Comparison of ENCODE assay signal across 1 cellular context in the genomic region with DNA sequence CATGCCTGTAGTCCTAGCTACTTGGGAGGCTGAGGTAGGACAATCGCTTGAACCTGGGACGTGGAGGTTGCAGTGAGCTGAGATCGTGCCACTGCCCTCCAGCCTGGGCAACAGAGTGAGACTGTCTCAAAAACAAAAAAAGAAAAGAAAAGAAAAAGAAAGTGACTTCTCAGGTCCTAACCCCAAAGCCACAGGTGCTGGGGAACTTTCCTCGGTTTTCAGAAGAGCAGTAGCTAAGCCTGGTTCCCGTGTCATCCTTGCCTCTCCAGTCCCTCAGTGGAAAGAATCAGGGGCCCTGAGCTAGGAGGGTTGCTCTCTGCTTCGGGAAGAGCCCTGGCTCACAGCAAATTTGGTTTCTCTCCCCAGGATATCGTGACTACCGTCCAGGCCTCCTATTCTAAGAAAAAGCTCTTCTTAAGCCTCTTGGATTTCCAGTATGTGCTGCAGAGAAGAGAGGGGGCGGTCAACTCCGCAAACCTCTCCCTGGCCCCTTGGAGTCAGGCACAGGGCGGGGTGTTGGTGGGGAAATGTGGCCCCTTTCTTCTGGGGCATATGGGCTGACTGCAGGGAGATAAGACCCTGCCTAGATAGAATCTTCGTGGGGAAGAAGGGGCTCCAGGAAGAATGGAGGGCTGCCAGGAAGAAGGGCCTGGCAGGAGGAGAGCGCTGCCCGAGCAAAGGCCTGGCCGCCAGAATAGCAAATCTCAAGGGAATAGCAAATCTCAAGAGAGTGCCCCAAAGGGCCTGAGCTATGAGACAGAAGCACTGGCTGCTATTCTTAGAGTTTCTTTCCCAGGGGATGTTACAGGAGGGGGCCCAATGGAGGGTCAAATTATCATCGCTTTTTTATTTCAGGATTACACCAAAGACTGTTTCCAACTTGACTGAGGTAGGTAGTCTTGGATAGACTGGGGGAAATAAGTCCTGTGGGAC.
TF ChIP-seq lines count a peak whose summit lies in the region.

No MANE protein-coding gene starts in this region.

TF ChIP-seq in GM12878, 131 proteins besides CTCF, POLR2A, EP300 and RAD21 (continues in another document):
- TF ChIP-seq EED (IDR thresholded peaks at IDR 0.05; ENCODE audit: low read depth): no peak; the same call in 1 of the 2 replicates
- TF ChIP-seq FOXK2 (IDR thresholded peaks at IDR 0.05): no peak
- TF ChIP-seq SPI1 (IDR thresholded peaks at IDR 0.05; ENCODE audit: borderline replicate concordance, insufficient read depth, low read depth, low read length): no peak
- TF ChIP-seq LARP7 (IDR thresholded peaks at IDR 0.05): no peak
- no peak for TF ChIP-seq YY1 (IDR thresholded peaks at IDR 0.05; ENCODE audit: low read depth, low read length)
- TF ChIP-seq GABPA (IDR thresholded peaks at IDR 0.05; ENCODE audit: low read depth): no peak
- peak; percentile 79 for TF ChIP-seq RUNX3 (IDR thresholded peaks at IDR 0.05; ENCODE audit: low read length)
- TF ChIP-seq ZNF207 (IDR thresholded peaks at IDR 0.05; ENCODE audit: borderline replicate concordance): no peak
- no peak for TF ChIP-seq KAT2A (conservative IDR thresholded peaks at IDR 0.05; ENCODE audit: control insufficient read depth, low read depth, low read length)
- peak; percentile 58 for TF ChIP-seq RELB (IDR thresholded peaks at IDR 0.05; ENCODE audit: low read depth)
- TF ChIP-seq KDM1A (IDR thresholded peaks at IDR 0.05; ENCODE audit: borderline replicate concordance): no peak
- no peak for TF ChIP-seq MXI1 (IDR thresholded peaks at IDR 0.05; ENCODE audit: low read depth, low read length)
- peak; percentile 96 for TF ChIP-seq YBX1 (IDR thresholded peaks at IDR 0.05)
- TF ChIP-seq ZNF622 (IDR thresholded peaks at IDR 0.05): no peak
- no peak for TF ChIP-seq KLF5 (IDR thresholded peaks at IDR 0.05; ENCODE audit: partially characterized antibody)
- TF ChIP-seq CUX1 (IDR thresholded peaks at IDR 0.05; ENCODE audit: insufficient replicate concordance, low read depth, low read length): peak; percentile 97
- peak; percentile 77 for TF ChIP-seq IKZF1 (conservative IDR thresholded peaks at IDR 0.05)
- no peak for TF ChIP-seq SMARCA5 (IDR thresholded peaks at IDR 0.05)
- TF ChIP-seq HDAC6 (IDR thresholded peaks at IDR 0.05; ENCODE audit: unreplicated experiment): no peak
- TF ChIP-seq POLR2AphosphoS5 (IDR thresholded peaks at IDR 0.05; ENCODE audit: low read length): no peak
- TF ChIP-seq NR2C2 (IDR thresholded peaks at IDR 0.05; ENCODE audit: borderline replicate concordance, control insufficient read depth, insufficient read length, low read depth): no peak
- no peak for TF ChIP-seq CBFB (IDR thresholded peaks at IDR 0.05; ENCODE audit: low read depth)
- no peak; the same call in 1 of the 2 replicates for TF ChIP-seq ATF7 (IDR thresholded peaks at IDR 0.05; ENCODE audit: low read depth)
- TF ChIP-seq HSF1 (IDR thresholded peaks at IDR 0.05; ENCODE audit: low read depth, low read length): no peak
- no peak for TF ChIP-seq TARDBP (IDR thresholded peaks at IDR 0.05; ENCODE audit: borderline replicate concordance)
- TF ChIP-seq EZH2 (IDR thresholded peaks at IDR 0.05; ENCODE audit: borderline replicate concordance, control insufficient read depth, low read depth, low read length): no peak
- no peak for TF ChIP-seq CHD4 (IDR thresholded peaks at IDR 0.05)
- TF ChIP-seq, protein P1, sequence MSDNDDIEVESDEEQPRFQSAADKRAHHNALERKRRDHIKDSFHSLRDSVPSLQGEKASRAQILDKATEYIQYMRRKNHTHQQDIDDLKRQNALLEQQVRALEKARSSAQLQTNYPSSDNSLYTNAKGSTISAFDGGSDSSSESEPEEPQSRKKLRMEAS (IDR thresholded peaks at IDR 0.05; ENCODE audit: low read depth, low read length): no peak
- TF ChIP-seq, protein P2, sequence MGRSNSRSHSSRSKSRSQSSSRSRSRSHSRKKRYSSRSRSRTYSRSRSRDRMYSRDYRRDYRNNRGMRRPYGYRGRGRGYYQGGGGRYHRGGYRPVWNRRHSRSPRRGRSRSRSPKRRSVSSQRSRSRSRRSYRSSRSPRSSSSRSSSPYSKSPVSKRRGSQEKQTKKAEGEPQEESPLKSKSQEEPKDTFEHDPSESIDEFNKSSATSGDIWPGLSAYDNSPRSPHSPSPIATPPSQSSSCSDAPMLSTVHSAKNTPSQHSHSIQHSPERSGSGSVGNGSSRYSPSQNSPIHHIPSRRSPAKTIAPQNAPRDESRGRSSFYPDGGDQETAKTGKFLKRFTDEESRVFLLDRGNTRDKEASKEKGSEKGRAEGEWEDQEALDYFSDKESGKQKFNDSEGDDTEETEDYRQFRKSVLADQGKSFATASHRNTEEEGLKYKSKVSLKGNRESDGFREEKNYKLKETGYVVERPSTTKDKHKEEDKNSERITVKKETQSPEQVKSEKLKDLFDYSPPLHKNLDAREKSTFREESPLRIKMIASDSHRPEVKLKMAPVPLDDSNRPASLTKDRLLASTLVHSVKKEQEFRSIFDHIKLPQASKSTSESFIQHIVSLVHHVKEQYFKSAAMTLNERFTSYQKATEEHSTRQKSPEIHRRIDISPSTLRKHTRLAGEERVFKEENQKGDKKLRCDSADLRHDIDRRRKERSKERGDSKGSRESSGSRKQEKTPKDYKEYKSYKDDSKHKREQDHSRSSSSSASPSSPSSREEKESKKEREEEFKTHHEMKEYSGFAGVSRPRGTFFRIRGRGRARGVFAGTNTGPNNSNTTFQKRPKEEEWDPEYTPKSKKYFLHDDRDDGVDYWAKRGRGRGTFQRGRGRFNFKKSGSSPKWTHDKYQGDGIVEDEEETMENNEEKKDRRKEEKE (IDR thresholded peaks at IDR 0.05): no peak
- no peak for TF ChIP-seq ZNF274 (IDR thresholded peaks at IDR 0.05; ENCODE audit: insufficient read depth, insufficient read length)
- TF ChIP-seq JUNB (IDR thresholded peaks at IDR 0.05): no peak
- no peak for TF ChIP-seq ETV6 (conservative IDR thresholded peaks at IDR 0.05 in 1 of 2, IDR thresholded peaks at IDR 0.05 in 1 of 2; ENCODE audit: borderline replicate concordance in 1 of 2, low read depth in 1 of 2)
- TF ChIP-seq TCF7 (IDR thresholded peaks at IDR 0.05; ENCODE audit: borderline replicate concordance): no peak
- no peak for TF ChIP-seq POU2F2 (IDR thresholded peaks at IDR 0.05; ENCODE audit: borderline replicate concordance, low read depth, low read length)
- TF ChIP-seq ZZZ3 (IDR thresholded peaks at IDR 0.05; ENCODE audit: control insufficient read depth, insufficient read length, low read depth): no peak
- no peak for TF ChIP-seq IRF3 (IDR thresholded peaks at IDR 0.05)
- no peak for TF ChIP-seq FOS (IDR thresholded peaks at IDR 0.05; ENCODE audit: borderline replicate concordance, extremely low read depth, insufficient read length)
- TF ChIP-seq MEF2A (IDR thresholded peaks at IDR 0.05; ENCODE audit: insufficient read depth, low read depth, low read length): no peak
- TF ChIP-seq, protein P3, sequence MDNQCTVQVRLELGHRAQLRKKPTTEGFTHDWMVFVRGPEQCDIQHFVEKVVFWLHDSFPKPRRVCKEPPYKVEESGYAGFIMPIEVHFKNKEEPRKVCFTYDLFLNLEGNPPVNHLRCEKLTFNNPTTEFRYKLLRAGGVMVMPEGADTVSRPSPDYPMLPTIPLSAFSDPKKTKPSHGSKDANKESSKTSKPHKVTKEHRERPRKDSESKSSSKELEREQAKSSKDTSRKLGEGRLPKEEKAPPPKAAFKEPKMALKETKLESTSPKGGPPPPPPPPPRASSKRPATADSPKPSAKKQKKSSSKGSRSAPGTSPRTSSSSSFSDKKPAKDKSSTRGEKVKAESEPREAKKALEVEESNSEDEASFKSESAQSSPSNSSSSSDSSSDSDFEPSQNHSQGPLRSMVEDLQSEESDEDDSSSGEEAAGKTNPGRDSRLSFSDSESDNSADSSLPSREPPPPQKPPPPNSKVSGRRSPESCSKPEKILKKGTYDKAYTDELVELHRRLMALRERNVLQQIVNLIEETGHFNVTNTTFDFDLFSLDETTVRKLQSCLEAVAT (IDR thresholded peaks at IDR 0.05): peak; percentile 44
- TF ChIP-seq, protein P4, sequence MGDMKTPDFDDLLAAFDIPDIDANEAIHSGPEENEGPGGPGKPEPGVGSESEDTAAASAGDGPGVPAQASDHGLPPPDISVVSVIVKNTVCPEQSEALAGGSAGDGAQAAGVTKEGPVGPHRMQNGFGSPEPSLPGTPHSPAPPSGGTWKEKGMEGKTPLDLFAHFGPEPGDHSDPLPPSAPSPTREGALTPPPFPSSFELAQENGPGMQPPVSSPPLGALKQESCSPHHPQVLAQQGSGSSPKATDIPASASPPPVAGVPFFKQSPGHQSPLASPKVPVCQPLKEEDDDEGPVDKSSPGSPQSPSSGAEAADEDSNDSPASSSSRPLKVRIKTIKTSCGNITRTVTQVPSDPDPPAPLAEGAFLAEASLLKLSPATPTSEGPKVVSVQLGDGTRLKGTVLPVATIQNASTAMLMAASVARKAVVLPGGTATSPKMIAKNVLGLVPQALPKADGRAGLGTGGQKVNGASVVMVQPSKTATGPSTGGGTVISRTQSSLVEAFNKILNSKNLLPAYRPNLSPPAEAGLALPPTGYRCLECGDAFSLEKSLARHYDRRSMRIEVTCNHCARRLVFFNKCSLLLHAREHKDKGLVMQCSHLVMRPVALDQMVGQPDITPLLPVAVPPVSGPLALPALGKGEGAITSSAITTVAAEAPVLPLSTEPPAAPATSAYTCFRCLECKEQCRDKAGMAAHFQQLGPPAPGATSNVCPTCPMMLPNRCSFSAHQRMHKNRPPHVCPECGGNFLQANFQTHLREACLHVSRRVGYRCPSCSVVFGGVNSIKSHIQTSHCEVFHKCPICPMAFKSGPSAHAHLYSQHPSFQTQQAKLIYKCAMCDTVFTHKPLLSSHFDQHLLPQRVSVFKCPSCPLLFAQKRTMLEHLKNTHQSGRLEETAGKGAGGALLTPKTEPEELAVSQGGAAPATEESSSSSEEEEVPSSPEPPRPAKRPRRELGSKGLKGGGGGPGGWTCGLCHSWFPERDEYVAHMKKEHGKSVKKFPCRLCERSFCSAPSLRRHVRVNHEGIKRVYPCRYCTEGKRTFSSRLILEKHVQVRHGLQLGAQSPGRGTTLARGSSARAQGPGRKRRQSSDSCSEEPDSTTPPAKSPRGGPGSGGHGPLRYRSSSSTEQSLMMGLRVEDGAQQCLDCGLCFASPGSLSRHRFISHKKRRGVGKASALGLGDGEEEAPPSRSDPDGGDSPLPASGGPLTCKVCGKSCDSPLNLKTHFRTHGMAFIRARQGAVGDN (IDR thresholded peaks at IDR 0.05): peak; percentile 82
- TF ChIP-seq NBN (IDR thresholded peaks at IDR 0.05): peak; percentile 63; the same call in 1 of the 2 replicates
- TF ChIP-seq BRCA1 (IDR thresholded peaks at IDR 0.05; ENCODE audit: low read depth, low read length): no peak
